ENCODE assay signal across 10 cellular contexts in genomic region chr9:100084145-100084478, GRCh38. TPM values are rescaled to one million over a fixed set of nuclear protein-coding genes. Genes with fewer than 3 reads are reported as not detected.
DNase-seq lines count a peak whose midpoint lies in the region; ATAC-seq and TF ChIP-seq lines count a peak whose summit lies in the region.
"Had no signal": no experiment of that assay in that cellular context is flagged by ENCODE, and none has a peak within 500 bp of the region (broad histone marks: within the 10 kb centered on the region; RNA-seq: fewer than 3 reads in every experiment).

No MANE protein-coding gene starts in this region.

- ATAC-seq in GM19043 (IDR thresholded peaks at IDR 0.05; ENCODE audit: low read depth, unreplicated experiment) (peak; percentile 45), HG02885 (IDR thresholded peaks at IDR 0.05; ENCODE audit: poor library complexity, unreplicated experiment) (peak; percentile 53)

- H3K4me1 ChIP-seq in BE2C: peaks cover 11% of the 10 kb centered on the region
- H3K4me1 ChIP-seq in OCI-LY3 (ENCODE audit: low read length): peaks cover 34% of the 10 kb centered on the region
- peaks cover 2% of the 10 kb centered on the region; the same call in 1 of the 2 replicates for H3K4me1 ChIP-seq in H9 (ENCODE audit: insufficient read depth, low read length)

- H4K5ac ChIP-seq in H9 (ENCODE audit: insufficient read length, low read depth, low read length): no peak overlapping the region

- no peaks in the 10 kb centered on the region for H3K79me1 ChIP-seq in H9 (ENCODE audit: insufficient read depth, low read depth, low read length, poor library complexity, severe bottlenecking)

- no peak overlapping the region for H4K91ac ChIP-seq in H9 (ENCODE audit: insufficient read length, low read depth, low read length)

- no peak overlapping the region for H3T11ph ChIP-seq in H9 (ENCODE audit: low read length)

- no peaks in the 10 kb centered on the region for H3K36me3 Mint-ChIP-seq in H9 (ENCODE audit: insufficient read depth in 1 of 3, low read depth in 3 of 3)

- no peak overlapping the region for H2BK20ac ChIP-seq in H9 (ENCODE audit: low read depth, low read length, poor library complexity, severe bottlenecking)

- H4K8ac ChIP-seq in H9 (replicated peaks; ENCODE audit: insufficient read length, low read depth, low read length): no peak overlapping the region

- H3K27me3 Mint-ChIP-seq in H9 (ENCODE audit: low read depth): no peaks in the 10 kb centered on the region

- no peaks in the 10 kb centered on the region for H3K27me3 ChIP-seq in BE2C
- H3K27me3 ChIP-seq in OCI-LY3 (ENCODE audit: low read depth, low read length): no peaks in the 10 kb centered on the region
- H3K27me3 ChIP-seq in H9 (ENCODE audit: insufficient read depth, low read length): no peaks in the 10 kb centered on the region

- no peak overlapping the region for H3K23ac ChIP-seq in H9 (ENCODE audit: insufficient read length, low read depth, low read length)

- H2AFZ ChIP-seq in OCI-LY3 (ENCODE audit: low read depth, low read length) (no peak overlapping the region), H9 (ENCODE audit: low read length) (no peak overlapping the region)

- H3K4me1 Mint-ChIP-seq in H9: peaks cover 23 to 27% of the 10 kb centered on the region in 2 experiments

- no peaks in the 10 kb centered on the region for H3K9me3 Mint-ChIP-seq in H9
- H3K9me3 Mint-ChIP-seq: HFFc6 had no signal

- H3K27ac ChIP-seq in OCI-LY3 (ENCODE audit: low read length) (no peak overlapping the region), H9 (ENCODE audit: insufficient read length, low read depth, low read length) (no peak overlapping the region)

- H2BK120ac ChIP-seq in H9 (ENCODE audit: low read depth, low read length, poor library complexity, severe bottlenecking): no peak overlapping the region

- no peak overlapping the region for H3K18ac ChIP-seq in H9 (ENCODE audit: insufficient read length, low read depth, low read length)

- H3K9ac ChIP-seq in OCI-LY3 (ENCODE audit: low read length): peak overlapping the region; percentile 23; the same call in 1 of the 2 replicates
- H3K9ac ChIP-seq in H9 (ENCODE audit: extremely low read depth, insufficient read length, low read length): no peak overlapping the region

- WGBS in H9 (ENCODE audit: extremely low coverage, insufficient read length, low lambda C conversion rate): no CpG with 5 or more reads among the region's 1 CpG

- no peak overlapping the region for H2AK5ac ChIP-seq in H9 (ENCODE audit: insufficient read length, low read length)

- no peak overlapping the region for H3K14ac ChIP-seq in H9 (ENCODE audit: insufficient read depth, low read length)

- H2BK15ac ChIP-seq in H9 (ENCODE audit: low read depth, low read length): no peak overlapping the region

- H3K4me2 ChIP-seq in OCI-LY3 (ENCODE audit: low read length) (peak overlapping the region; percentile 88), H9 (ENCODE audit: insufficient read depth, insufficient read length, low read length) (no peak overlapping the region)

- H3K79me2 ChIP-seq in OCI-LY3 (ENCODE audit: low read length) (peaks cover 85% of the 10 kb centered on the region), H9 (ENCODE audit: insufficient read depth, low read length) (0 out of 2 replicates have a peak, but pooled peaks cover 1% of the 10 kb centered on the region)

- no peaks in the 10 kb centered on the region for H3K9me3 ChIP-seq in BE2C
- no peaks in the 10 kb centered on the region for H3K9me3 ChIP-seq in OCI-LY3 (ENCODE audit: insufficient read depth, low read length)
- no peaks in the 10 kb centered on the region for H3K9me3 ChIP-seq in H9 (ENCODE audit: control insufficient read depth, low read depth, low read length)

- no peak overlapping the region for H3K4ac ChIP-seq in H9 (ENCODE audit: low read depth, low read length)

- peaks cover 54% of the 10 kb centered on the region for H4K20me1 ChIP-seq in OCI-LY3 (ENCODE audit: insufficient read depth, low read length)
- H4K20me1 ChIP-seq in H9 (ENCODE audit: control insufficient read depth, insufficient read depth, insufficient read length): no peaks in the 10 kb centered on the region

- no peak overlapping the region for H2BK5ac ChIP-seq in H9 (ENCODE audit: insufficient read length, low read length)

- H2BK12ac ChIP-seq in H9 (ENCODE audit: insufficient read length, low read depth, low read length): no peak overlapping the region

- no peak overlapping the region for H3K56ac ChIP-seq in H9 (ENCODE audit: insufficient read length, low read depth, low read length)

- no peak overlapping the region; a peak in 1 of 7 replicates for H3K27ac Mint-ChIP-seq in H9
- H3K27ac Mint-ChIP-seq: HFFc6 had no signal

- H3K4me3 ChIP-seq in BE2C (ENCODE audit: low read depth, low read length): peak overlapping the region; percentile 36
- H3K4me3 ChIP-seq in OCI-LY3 (ENCODE audit: low read length): peak overlapping the region; percentile 72

- TF ChIP-seq CTCF in BE2C (IDR thresholded peaks at IDR 0.05; ENCODE audit: low read depth, low read length) (no peak), OCI-LY3 (IDR thresholded peaks at IDR 0.05; ENCODE audit: low read depth, low read length) (no peak), H9 (conservative IDR thresholded peaks at IDR 0.05) (no peak)

- no peaks in the 10 kb centered on the region for H3K36me3 ChIP-seq in BE2C
- no peaks in the 10 kb centered on the region for H3K36me3 ChIP-seq in OCI-LY3 (replicated peaks; ENCODE audit: low read depth, low read length)

- DNase-seq in BE2C (no peak), H9 (no peak), kidney glomerular epithelial cell (lab: John Stamatoyannopoulos, UW) (no peak), NCI-H748 treated with DMSO at 0.1 percent for 48 hours (lab: John Stamatoyannopoulos, UW) (no peak), NCI-H345 treated with DMSO at 0.1 percent for 48 hours (lab: John Stamatoyannopoulos, UW; ENCODE audit: unreplicated experiment) (no peak)
- DNase-seq: HFFc6, posterior cingulate gyrus had no signal

- no peak overlapping the region for H3K4me3 Mint-ChIP-seq in H9
- H3K4me3 Mint-ChIP-seq: HFFc6 had no signal

- no peaks in the 10 kb centered on the region for H3K23me2 ChIP-seq in H9 (ENCODE audit: insufficient read length, low read depth, low read length, poor library complexity, severe bottlenecking)

RNA-seq across cellular contexts. Expression of gene ERP44, which starts 14.7 kb away (rescaled TPM):
- polyA plus RNA-seq in BE2C (2012; ENCODE audit: insufficient read depth, insufficient read length, low read depth): 15.0 TPM
- 15.4 and 15.5 TPM in 2 replicates for total RNA-seq in H9 (2021)

RNA-seq across cellular contexts. Expression of gene INVS, which starts 14.9 kb away (rescaled TPM):
- 4.8 TPM for polyA plus RNA-seq in BE2C (2012; ENCODE audit: insufficient read depth, insufficient read length, low read depth)
- total RNA-seq in H9 (2021): 7.5 and 8.2 TPM in 2 replicates
